ENCODE assay signal across 13 cellular contexts in genomic region chr15:76342382-76343201, GRCh38. TPM values are rescaled to one million over a fixed set of nuclear protein-coding genes. Genes with fewer than 3 reads are reported as not detected.
DNase-seq lines count a peak whose midpoint lies in the region; ATAC-seq and TF ChIP-seq lines count a peak whose summit lies in the region.
"Had no signal": no experiment of that assay in that cellular context is flagged by ENCODE, and none has a peak within 500 bp of the region (broad histone marks: within the 10 kb centered on the region; RNA-seq: fewer than 3 reads in every experiment).

No MANE protein-coding gene starts in this region.

- no peak for DNase-seq in activated naive CD4-positive, alpha-beta T cell treated with Interleukin-2 at 50 U/mL for 16 hours
- DNase-seq in activated T-cell treated with anti-CD3 and anti-CD28 coated beads, Interleukin-2, amount 50 U/mL, for 72 hours = peak; percentile 28 to 50
- DNase-seq in left kidney (ENCODE audit: low read depth, low spot score) (peak; percentile 51), MCF 10A (ENCODE audit: unreplicated experiment) (no peak), posterior cingulate gyrus (no peak), HuH-7 (ENCODE audit: low spot score) (no peak)
- DNase-seq: NCI-H2081; stimulated activated CD4-positive, alpha-beta T cell treated with anti-CD3 and anti-CD28 coated beads, Interleukin-12 subunit alpha, Interleukin-12 subunit beta, amount 100 ng/mL, for 4 hours had no signal

- H3K36me3 ChIP-seq in stomach smooth muscle (ENCODE audit: control insufficient read depth in 2 of 2, insufficient read depth in 2 of 2, low read length in 2 of 2) = no peaks in the 10 kb centered on the region
- H3K36me3 ChIP-seq: SJSA1 had no signal

- peak overlapping the region; percentile 62 to 68 for H3K9ac ChIP-seq in stomach smooth muscle (ENCODE audit: low read length in 2 of 2)
- H3K9ac ChIP-seq: BLaER1 treated with 17β-estradiol and CSF1 and Interleukin-3, amounts not matched to agents 10 nM and 100 nM had no signal

- POLR2A ChIA-PET in MCF 10A (lab: Yijun Ruan, JAX) = no interaction called here

- peaks cover 0 to 2% of the 10 kb centered on the region in 2 donors for H3K27me3 ChIP-seq in stomach smooth muscle (ENCODE audit: control insufficient read depth in 1 of 2, insufficient read depth in 2 of 2, low read length in 2 of 2)

- H3K9me3 ChIP-seq in stomach smooth muscle (ENCODE audit: control insufficient read depth in 2 of 2, low read length in 2 of 2) = no peaks in the 10 kb centered on the region
- H3K9me3 ChIP-seq: HAP-1, SJSA1 had no signal

- H3K36me3 Mint-ChIP-seq in activated naive CD4-positive, alpha-beta T cell treated with anti-CD3 and anti-CD28 coated beads, Interleukin-2, amount 50 U/mL, for 24 hours = peaks cover 6% of the 10 kb centered on the region
- peaks cover 0 to 6% of the 10 kb centered on the region in 2 donors for H3K36me3 Mint-ChIP-seq in activated T-cell treated with anti-CD3 and anti-CD28 coated beads, Interleukin-2, amount 50 U/mL, for 72 hours (ENCODE audit: insufficient read depth in 2 of 2)
- H3K36me3 Mint-ChIP-seq in MCF 10A (ENCODE audit: insufficient read depth, unreplicated experiment) = peaks cover 10% of the 10 kb centered on the region

- peaks cover 52% of the 10 kb centered on the region for H3K4me1 Mint-ChIP-seq in activated naive CD4-positive, alpha-beta T cell treated with anti-CD3 and anti-CD28 coated beads, Interleukin-2, amount 50 U/mL, for 24 hours
- H3K4me1 Mint-ChIP-seq in activated T-cell treated with anti-CD3 and anti-CD28 coated beads, Interleukin-2, amount 50 U/mL, for 72 hours (ENCODE audit: low read depth) = peaks cover 56% of the 10 kb centered on the region
- H3K4me1 Mint-ChIP-seq in MCF 10A (ENCODE audit: insufficient read depth, unreplicated experiment) = no peaks in the 10 kb centered on the region

- peak in 1 of 2 donors; percentile 8 for ATAC-seq in activated T-cell treated with anti-CD3 and anti-CD28 coated beads, Interleukin-2, amount 50 U/mL, for 72 hours (replicated peaks in 1 of 2)

- CTCF ChIA-PET in MCF 10A (lab: Yijun Ruan, JAX) = no interaction called here

- BruUV-seq in MCF 10A (replicated peaks; lab: Mats Ljungman, UMichigan) = no TSS peak

- peaks cover 59% of the 10 kb centered on the region for H3K4me1 ChIP-seq in stomach smooth muscle (ENCODE audit: control insufficient read depth, insufficient read depth, low read length)

- H3K9me3 Mint-ChIP-seq in activated naive CD4-positive, alpha-beta T cell treated with anti-CD3 and anti-CD28 coated beads, Interleukin-2, amount 50 U/mL, for 24 hours = no peaks in the 10 kb centered on the region
- no peaks in the 10 kb centered on the region for H3K9me3 Mint-ChIP-seq in activated T-cell treated with anti-CD3 and anti-CD28 coated beads, Interleukin-2, amount 50 U/mL, for 72 hours
- no peaks in the 10 kb centered on the region for H3K9me3 Mint-ChIP-seq in MCF 10A (ENCODE audit: unreplicated experiment)

- intact Hi-C loops in MCF 10A (cut with micrococcal nuclease) (no loop called here), posterior cingulate gyrus (cut with DNase I) (no loop called here)

- peak overlapping the region; percentile 20 to 86 for H3K4me3 ChIP-seq in stomach smooth muscle (ENCODE audit: low read length in 2 of 2)
- H3K4me3 ChIP-seq: HAP-1, SJSA1 had no signal

- peaks cover 52% of the 10 kb centered on the region for H3K27me3 Mint-ChIP-seq in activated naive CD4-positive, alpha-beta T cell treated with anti-CD3 and anti-CD28 coated beads, Interleukin-2, amount 50 U/mL, for 24 hours
- H3K27me3 Mint-ChIP-seq in activated T-cell treated with anti-CD3 and anti-CD28 coated beads, Interleukin-2, amount 50 U/mL, for 72 hours (ENCODE audit: low read depth) = peaks cover 76% of the 10 kb centered on the region
- H3K27me3 Mint-ChIP-seq in MCF 10A (ENCODE audit: insufficient read depth, unreplicated experiment) = peaks cover 55% of the 10 kb centered on the region

- no peak for TF ChIP-seq CTCF in MCF 10A (IDR thresholded peaks at IDR 0.05; ENCODE audit: unreplicated experiment)

- no peak overlapping the region for H3K27ac Mint-ChIP-seq in activated naive CD4-positive, alpha-beta T cell treated with anti-CD3 and anti-CD28 coated beads, Interleukin-2, amount 50 U/mL, for 24 hours
- H3K27ac Mint-ChIP-seq in activated T-cell treated with anti-CD3 and anti-CD28 coated beads, Interleukin-2, amount 50 U/mL, for 72 hours = no peak overlapping the region
- H3K27ac Mint-ChIP-seq in MCF 10A (ENCODE audit: low read depth, unreplicated experiment) = no peak overlapping the region

- peak overlapping the region; percentile 93 for H3K27ac ChIP-seq in stomach smooth muscle (ENCODE audit: low read length)
- H3K27ac ChIP-seq: BLaER1 treated with 17β-estradiol and CSF1 and Interleukin-3, amounts not matched to agents 10 nM and 100 nM; SJSA1 had no signal

- peak overlapping the region; percentile 4 for H3K4me3 Mint-ChIP-seq in activated naive CD4-positive, alpha-beta T cell treated with anti-CD3 and anti-CD28 coated beads, Interleukin-2, amount 50 U/mL, for 24 hours
- H3K4me3 Mint-ChIP-seq in activated T-cell treated with anti-CD3 and anti-CD28 coated beads, Interleukin-2, amount 50 U/mL, for 72 hours = peak overlapping the region; percentile 88 to 99
- no peak overlapping the region for H3K4me3 Mint-ChIP-seq in MCF 10A (ENCODE audit: unreplicated experiment)

RNA-seq across cellular contexts. Expression of gene ISL2, which starts 6.0 kb away (rescaled TPM):
- total RNA-seq in activated T-cell treated with anti-CD3 and anti-CD28 coated beads, Interleukin-2, amount 50 U/mL, for 72 hours = under 1 TPM; 0.77 to 0.83 TPM
- total RNA-seq in MCF 10A (2022) = not detected in 2 replicates

RNA-seq across cellular contexts. Expression of gene ETFA, which starts 31.3 kb away (rescaled TPM):
- 100 to 1,000 TPM; 143 to 158 TPM for total RNA-seq in activated T-cell treated with anti-CD3 and anti-CD28 coated beads, Interleukin-2, amount 50 U/mL, for 72 hours
- 133 and 164 TPM in 2 replicates for total RNA-seq in MCF 10A (2022)

Comparison
In these comparisons a context has a peak if more than half of its experiments do, and no peak if none do; other contexts are left out.
1. DNase-seq: peak in activated T-cell treated with anti-CD3 and anti-CD28 coated beads, Interleukin-2, amount 50 U/mL, for 72 hours (2 of 2) and left kidney (single experiment); none in activated naive CD4-positive, alpha-beta T cell treated with Interleukin-2 at 50 U/mL for 16 hours (single experiment), MCF 10A (single experiment), posterior cingulate gyrus (0 of 10) and HuH-7 (single experiment).